15 cellular contexts compared by ENCODE assay signal in the genomic region with DNA sequence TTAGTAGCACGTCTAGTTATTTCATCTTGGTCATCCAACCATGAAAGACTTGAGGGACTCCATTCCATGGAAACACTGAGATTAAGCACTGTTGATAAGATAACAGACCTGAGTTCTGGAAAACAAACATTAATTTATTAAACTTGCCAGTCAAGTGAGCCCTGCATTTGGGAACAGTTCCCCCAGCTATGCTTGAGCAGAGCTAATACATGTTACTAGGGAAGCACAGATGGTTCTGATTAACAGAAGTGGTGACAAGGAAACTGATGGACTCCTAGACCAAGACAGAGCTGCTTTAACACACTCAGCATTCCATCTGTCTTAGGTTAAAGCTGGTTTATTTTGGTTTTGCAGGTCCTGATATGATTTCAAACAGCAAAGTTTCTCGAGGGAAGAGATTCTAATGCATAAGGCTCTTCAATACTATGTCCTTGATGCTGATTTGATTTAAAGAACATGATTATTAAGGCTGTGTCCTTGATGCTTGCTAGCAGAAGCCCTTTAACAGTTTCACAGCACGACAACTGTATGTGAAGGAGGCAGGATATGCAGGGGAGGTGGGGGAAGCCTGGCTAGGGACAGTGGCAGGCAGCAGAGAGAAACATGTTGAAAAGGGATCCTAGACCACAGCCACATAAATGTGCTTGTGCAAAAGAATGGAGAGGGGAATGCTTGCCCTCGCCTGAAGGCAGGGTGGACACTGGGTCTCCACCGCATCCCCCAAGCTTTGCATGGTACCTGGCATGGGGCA.
DNase-seq lines count a peak whose midpoint lies in the region; ATAC-seq and TF ChIP-seq lines count a peak whose summit lies in the region.
"Had no signal": no experiment of that assay in that cellular context is flagged by ENCODE, and none has a peak within 500 bp of the region (broad histone marks: within the 10 kb centered on the region; RNA-seq: fewer than 3 reads in every experiment).

No MANE protein-coding gene starts in this region.

- H3K36me3 ChIP-seq in fibroblast of lung (ENCODE audit: control insufficient read depth, insufficient read depth, low read length): no peaks in the 10 kb centered on the region
- H3K36me3 ChIP-seq: lower lobe of right lung, spleen, suprapubic skin had no signal

- H2AFZ ChIP-seq in fibroblast of lung (ENCODE audit: low read length): no peak overlapping the region

- H3K27me3 ChIP-seq in fibroblast of lung (ENCODE audit: control insufficient read depth, insufficient read depth, low read length): no peaks in the 10 kb centered on the region
- H3K27me3 ChIP-seq: spleen, suprapubic skin had no signal

- H3K79me2 ChIP-seq in fibroblast of lung (ENCODE audit: control insufficient read depth, insufficient read depth, low read length): no peaks in the 10 kb centered on the region

- no peaks in the 10 kb centered on the region for H3K36me3 Mint-ChIP-seq in nephron progenitor cell (ENCODE audit: low read depth)

- peaks cover 11% of the 10 kb centered on the region for H3K4me1 ChIP-seq in fibroblast of lung (ENCODE audit: control insufficient read depth, extremely low read depth, insufficient read depth, low read length)
- H3K4me1 ChIP-seq: spleen had no signal

- no peaks in the 10 kb centered on the region for H3K9me3 Mint-ChIP-seq in nephron progenitor cell
- H3K9me3 Mint-ChIP-seq: effector memory CD8-positive, alpha-beta T cell had no signal

- no peak overlapping the region for H3K9ac ChIP-seq in fibroblast of lung (ENCODE audit: insufficient read depth, low read length)

- no peaks in the 10 kb centered on the region for H3K27me3 Mint-ChIP-seq in nephron progenitor cell (ENCODE audit: low read depth, poor library complexity)

- TF ChIP-seq CTCF in fibroblast of lung (conservative IDR thresholded peaks at IDR 0.05 in 1 of 2, IDR thresholded peaks at IDR 0.05 in 1 of 2; ENCODE audit: low read depth in 1 of 2, low read length in 2 of 2) (no peak), nephron progenitor cell (IDR thresholded peaks at IDR 0.05) (no peak)

- peak overlapping the region; percentile 94 for H3K27ac Mint-ChIP-seq in nephron progenitor cell
- H3K27ac Mint-ChIP-seq: effector memory CD8-positive, alpha-beta T cell had no signal

- no peaks in the 10 kb centered on the region for H3K9me3 ChIP-seq in fibroblast of lung (ENCODE audit: control insufficient read depth, insufficient read depth, low read depth, low read length)
- H3K9me3 ChIP-seq: lower lobe of right lung, spleen, suprapubic skin had no signal

- no peak overlapping the region for H3K4me3 Mint-ChIP-seq in nephron progenitor cell
- H3K4me3 Mint-ChIP-seq: effector memory CD8-positive, alpha-beta T cell had no signal

- DNase-seq in DMS79 treated with DMSO at 0.1 percent for 48 hours (lab: John Stamatoyannopoulos, UW) (peak; percentile 18), RPMI7951 (ENCODE audit: low read depth) (peak; percentile 78), fibroblast of lung (ENCODE audit: low read depth in 2 of 2) (peak; percentile 75 to 88), nephron progenitor cell (no peak), NCI-H2196 treated with DMSO at 0.1 percent for 48 hours (lab: John Stamatoyannopoulos, UW; ENCODE audit: unreplicated experiment) (no peak), NCI-H187 treated with DMSO at 0.1 percent for 48 hours (lab: John Stamatoyannopoulos, UW) (no peak), GDM1 (lab: John Stamatoyannopoulos, UW) (no peak)
- DNase-seq: activated CD4-positive, CD25-positive, alpha-beta regulatory T cell; effector memory CD8-positive, alpha-beta T cell; lower lobe of right lung; NCI-H2081 treated with DMSO at 0.1 percent for 48 hours; nucleus accumbens; spleen had no signal

- no peaks in the 10 kb centered on the region for H4K20me1 ChIP-seq in fibroblast of lung (ENCODE audit: control insufficient read depth, extremely low read depth, insufficient read depth, low read length)

- no peak overlapping the region for H3K4me3 ChIP-seq in fibroblast of lung (replicated peaks in 1 of 4; ENCODE audit: control extremely low read depth in 1 of 4, insufficient read depth in 1 of 4, low read depth in 3 of 4, low read length in 4 of 4)
- H3K4me3 ChIP-seq: lower lobe of right lung, spleen, suprapubic skin had no signal

- ATAC-seq in GM21381 (IDR thresholded peaks at IDR 0.05; ENCODE audit: unreplicated experiment): no peak
- ATAC-seq: effector memory CD8-positive, alpha-beta T cell; lower lobe of right lung had no signal

- peak overlapping the region; percentile 47 for H3K4me2 ChIP-seq in fibroblast of lung (ENCODE audit: extremely low read depth, insufficient read depth, low read length)

- H3K4me1 Mint-ChIP-seq in nephron progenitor cell: peaks cover 13% of the 10 kb centered on the region

- no peak overlapping the region for H3K27ac ChIP-seq in fibroblast of lung (ENCODE audit: insufficient read depth, low read length)
- H3K27ac ChIP-seq: lower lobe of right lung, spleen, suprapubic skin had no signal

Comparison
In these comparisons a context has a peak if more than half of its experiments do, and no peak if none do; other contexts are left out.
1. DNase-seq: peak in DMS79 treated with DMSO at 0.1 percent for 48 hours (single experiment), RPMI7951 (single experiment) and fibroblast of lung (2 of 2); none in nephron progenitor cell (single experiment), NCI-H2196 treated with DMSO at 0.1 percent for 48 hours (single experiment), NCI-H187 treated with DMSO at 0.1 percent for 48 hours (single experiment) and GDM1 (single experiment).